36 cellular contexts compared by ENCODE assay signal in the genomic region with DNA sequence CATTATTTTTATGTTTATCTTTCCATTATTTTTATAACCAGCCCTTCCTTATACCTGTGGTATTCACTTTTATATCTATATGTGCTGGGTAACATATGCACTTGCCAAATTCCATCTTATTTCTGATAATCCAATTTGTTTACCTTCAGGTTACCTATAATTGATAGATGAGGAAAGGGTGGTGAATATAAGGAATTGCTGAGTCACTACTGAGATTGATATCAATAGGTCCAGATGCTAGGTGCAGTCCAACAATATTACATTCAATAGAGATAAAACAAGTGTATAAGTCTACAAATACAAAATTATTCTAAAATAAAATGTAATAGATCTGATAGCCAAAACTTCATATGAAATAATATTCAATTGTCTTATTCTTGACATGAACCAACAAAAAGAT.
A peak's percentile ranks its signal among the peaks of the same experiment; 100 is the strongest.
DNase-seq lines count a peak whose midpoint lies in the region; ATAC-seq, FAIRE-seq and TF ChIP-seq lines count a peak whose summit lies in the region.
"Had no signal": no experiment of that assay in that cellular context is flagged by ENCODE, and none has a peak within 500 bp of the region (broad histone marks: within the 10 kb centered on the region; RNA-seq: fewer than 3 reads in every experiment).

No MANE protein-coding gene starts in this region.

- no peak overlapping the region for H4K8ac ChIP-seq in IMR-90 (ENCODE audit: low read depth in 2 of 2, low read length in 2 of 2)

- H3K36me3 Mint-ChIP-seq in neural progenitor cell (no peaks in the 10 kb centered on the region), Calu3 (ENCODE audit: insufficient read depth, unreplicated experiment) (no peaks in the 10 kb centered on the region)
- H3K36me3 Mint-ChIP-seq: CD14-positive monocyte; CD4-positive, alpha-beta memory T cell; CD4-positive, CD25-positive, alpha-beta regulatory T cell; CD8-positive, alpha-beta memory T cell; CD8-positive, alpha-beta T cell had no signal

- H3K9ac ChIP-seq in HepG2 (ENCODE audit: insufficient read depth, low read depth, low read length) (no peak overlapping the region), IMR-90 (ENCODE audit: low read depth, low read length) (no peak overlapping the region), neural progenitor cell (no peak overlapping the region)
- H3K9ac ChIP-seq: BLaER1; BLaER1 treated with 17β-estradiol and CSF1 and Interleukin-3, amounts not matched to agents 10 nM and 100 nM had no signal

- H3K79me2 ChIP-seq in HepG2 (ENCODE audit: insufficient read depth, low read length) (no peaks in the 10 kb centered on the region), neural progenitor cell (ENCODE audit: low read depth) (no peaks in the 10 kb centered on the region)

- H3K4me1 Mint-ChIP-seq in neural progenitor cell (peaks cover 7% of the 10 kb centered on the region), Calu3 (ENCODE audit: low read depth, unreplicated experiment) (no peaks in the 10 kb centered on the region)
- H3K4me1 Mint-ChIP-seq: B cell; CD14-positive monocyte; CD4-positive, alpha-beta memory T cell; CD4-positive, CD25-positive, alpha-beta regulatory T cell; CD8-positive, alpha-beta memory T cell had no signal

- H3K27me3 Mint-ChIP-seq in neural progenitor cell (ENCODE audit: insufficient read depth, low read depth) (no peaks in the 10 kb centered on the region), Calu3 (ENCODE audit: unreplicated experiment) (no peaks in the 10 kb centered on the region)
- H3K27me3 Mint-ChIP-seq: B cell; CD4-positive, alpha-beta memory T cell; CD4-positive, alpha-beta T cell; CD4-positive, CD25-positive, alpha-beta regulatory T cell; CD8-positive, alpha-beta memory T cell had no signal

- TF ChIP-seq RAD21 in HepG2 (CRISPR knock-in tag; IDR thresholded peaks at IDR 0.05) (no peak), A549 (conservative IDR thresholded peaks at IDR 0.05 in 1 of 2, IDR thresholded peaks at IDR 0.05 in 1 of 2) (no peak), IMR-90 (IDR thresholded peaks at IDR 0.05; ENCODE audit: low read length) (no peak)

- no peak overlapping the region for H3K4me3 ChIP-seq in HepG2 (replicated peaks in 1 of 3; ENCODE audit: insufficient read depth in 1 of 3, low read depth in 2 of 3, low read length in 3 of 3)
- H3K4me3 ChIP-seq in right lobe of liver: no peak overlapping the region
- H3K4me3 ChIP-seq in A549: no peak overlapping the region
- H3K4me3 ChIP-seq in IMR-90 (ENCODE audit: insufficient read depth, low read depth, low read length): no peak overlapping the region
- H3K4me3 ChIP-seq in neural progenitor cell: peak overlapping the region; percentile 30
- H3K4me3 ChIP-seq: BLaER1; BLaER1 treated with 17β-estradiol and CSF1 and Interleukin-3, amounts not matched to agents 10 nM and 100 nM had no signal

- H3K4me3 Mint-ChIP-seq in neural progenitor cell: no peak overlapping the region
- no peak overlapping the region for H3K4me3 Mint-ChIP-seq in Calu3 (ENCODE audit: low read depth, unreplicated experiment)
- H3K4me3 Mint-ChIP-seq: B cell; CD14-positive monocyte; CD4-positive, alpha-beta memory T cell; CD4-positive, alpha-beta T cell; CD4-positive, CD25-positive, alpha-beta regulatory T cell; CD8-positive, alpha-beta memory T cell; CD8-positive, alpha-beta T cell had no signal

- no peak overlapping the region for H2BK20ac ChIP-seq in IMR-90 (ENCODE audit: low read depth, low read length)

- TF ChIP-seq CTCF in HepG2 (CRISPR knock-in tag; IDR thresholded peaks at IDR 0.05) (no peak), right lobe of liver (IDR thresholded peaks at IDR 0.05) (no peak), A549 (IDR thresholded peaks at IDR 0.05) (no peak), IMR-90 (conservative IDR thresholded peaks at IDR 0.05; ENCODE audit: low read depth, low read length) (no peak), neural progenitor cell (IDR thresholded peaks at IDR 0.05) (no peak), Calu3 (IDR thresholded peaks at IDR 0.05; ENCODE audit: unreplicated experiment) (no peak)

- H3K18ac ChIP-seq in IMR-90 (ENCODE audit: low read depth, low read length): no peak overlapping the region

- dilution Hi-C loops in IMR-90 (cut with HindIII; ENCODE audit: low sequenced_read_pairs, unreplicated experiment): no loop called here

- POLR2A ChIA-PET in HepG2 (lab: Yijun Ruan, JAX) (no interaction called here), A549 (lab: Yijun Ruan, JAX) (no interaction called here), IMR-90 (lab: Charles Lee; ENCODE audit: unreplicated experiment) (no interaction called here)

- peaks cover 13% of the 10 kb centered on the region for H3K9me3 Mint-ChIP-seq in neural progenitor cell
- H3K9me3 Mint-ChIP-seq in Calu3 (ENCODE audit: low read depth, unreplicated experiment): peaks cover 8% of the 10 kb centered on the region

- no peak overlapping the region for H2BK15ac ChIP-seq in IMR-90 (ENCODE audit: low read depth, low read length)

- no peaks in the 10 kb centered on the region for H3K4me1 ChIP-seq in HepG2 (ENCODE audit: insufficient read depth, low read length)
- H3K4me1 ChIP-seq in right lobe of liver: no peaks in the 10 kb centered on the region
- no peaks in the 10 kb centered on the region for H3K4me1 ChIP-seq in A549
- no peaks in the 10 kb centered on the region for H3K4me1 ChIP-seq in IMR-90 (ENCODE audit: control insufficient read depth, insufficient read depth, low read length)
- H3K4me1 ChIP-seq in neural progenitor cell: peaks cover 31% of the 10 kb centered on the region
- H3K4me1 ChIP-seq: BLaER1; BLaER1 treated with 17β-estradiol and CSF1 and Interleukin-3, amounts not matched to agents 10 nM and 100 nM; Caco-2 had no signal

- H2AK9ac ChIP-seq in IMR-90 (replicated peaks; ENCODE audit: low read depth, low read length, poor library complexity): no peak overlapping the region

- H2BK5ac ChIP-seq in IMR-90 (ENCODE audit: low read depth, low read length, poor library complexity, severe bottlenecking): no peak overlapping the region

- no peaks in the 10 kb centered on the region for H3K9me1 ChIP-seq in IMR-90 (ENCODE audit: insufficient read depth, low read length)

- CTCF ChIA-PET in HepG2 (lab: Yijun Ruan, JAX; ENCODE audit: low intra/inter-chr PET ratio, low total read pairs) (no interaction called here), A549 (lab: Yijun Ruan, JAX) (no interaction called here), IMR-90 (lab: Yijun Ruan, JAX) (interaction anchor here (0.6 kb wide), 1 partner anchor 521 kb away, joined by 3 read pairs; no protein-coding TSS in a partner anchor), Calu3 (lab: Charles Lee) (no interaction called here)

- ATAC-seq in HepG2 (no peak), right lobe of liver (no peak), A549 (no peak), IMR-90 (ENCODE audit: low read depth) (no peak)
- ATAC-seq: CD8-positive, alpha-beta T cell had no signal

- TF ChIP-seq POLR2A in HepG2 (IDR thresholded peaks at IDR 0.05; ENCODE audit: insufficient read depth in 1 of 2, low read depth in 2 of 2, low read length in 2 of 2): no peak
- TF ChIP-seq POLR2A in right lobe of liver (IDR thresholded peaks at IDR 0.05): no peak
- TF ChIP-seq POLR2A in A549 (IDR thresholded peaks at IDR 0.05; ENCODE audit: low read length): no peak
- TF ChIP-seq POLR2A in IMR-90 (IDR thresholded peaks at IDR 0.05; ENCODE audit: low read depth, low read length): no peak

- in situ Hi-C loops in HepG2 (cut with HindIII; ENCODE audit: extremely low pct_ligation_motif_present, low pct_unique_long_range_greater_than_20kb): no loop called here
- in situ Hi-C loops in IMR-90 (cut with MboI; ENCODE audit: low sequenced_read_pairs): no loop called here

- H3K23ac ChIP-seq in IMR-90 (ENCODE audit: low read depth, low read length): no peak overlapping the region

- H3K4ac ChIP-seq in IMR-90 (ENCODE audit: low read depth, low read length): no peak overlapping the region

- H3K4me2 ChIP-seq in HepG2 (ENCODE audit: low read depth, low read length): no peak overlapping the region
- no peak overlapping the region for H3K4me2 ChIP-seq in A549
- H3K4me2 ChIP-seq in IMR-90 (ENCODE audit: low read depth, low read length): no peak overlapping the region
- peak overlapping the region; percentile 77 for H3K4me2 ChIP-seq in neural progenitor cell
- H3K4me2 ChIP-seq: BLaER1; BLaER1 treated with 17β-estradiol and CSF1 and Interleukin-3, amounts not matched to agents 10 nM and 100 nM had no signal

- H2AK5ac ChIP-seq in IMR-90 (ENCODE audit: low read depth, low read length): no peak overlapping the region

- H3K27ac Mint-ChIP-seq in neural progenitor cell (no peak overlapping the region), Calu3 (ENCODE audit: unreplicated experiment) (no peak overlapping the region)
- H3K27ac Mint-ChIP-seq: B cell; CD14-positive monocyte; CD4-positive, alpha-beta memory T cell; CD4-positive, alpha-beta T cell; CD4-positive, CD25-positive, alpha-beta regulatory T cell; CD8-positive, alpha-beta memory T cell; CD8-positive, alpha-beta T cell had no signal

- H3K56ac ChIP-seq in IMR-90 (ENCODE audit: extremely low read depth, insufficient read depth, low read length): no peak overlapping the region

- H4K20me1 ChIP-seq in HepG2 (ENCODE audit: insufficient read depth, low read length): no peaks in the 10 kb centered on the region
- no peaks in the 10 kb centered on the region for H4K20me1 ChIP-seq in IMR-90 (ENCODE audit: insufficient read depth, low read length)
- H4K20me1 ChIP-seq in neural progenitor cell (ENCODE audit: low read depth): no peaks in the 10 kb centered on the region
- H4K20me1 ChIP-seq: BLaER1; BLaER1 treated with 17β-estradiol and CSF1 and Interleukin-3, amounts not matched to agents 10 nM and 100 nM had no signal

- H3K27ac ChIP-seq in HepG2 (ENCODE audit: extremely low read length, insufficient read depth, low read length) (no peak overlapping the region), right lobe of liver (no peak overlapping the region), A549 (no peak overlapping the region), IMR-90 (ENCODE audit: insufficient read depth, low read length) (no peak overlapping the region), neural progenitor cell (peak overlapping the region; percentile 80)
- H3K27ac ChIP-seq: 22Rv1; BLaER1; BLaER1 treated with 17β-estradiol and CSF1 and Interleukin-3, amounts not matched to agents 10 nM and 100 nM; C4-2B had no signal

- H3K9me3 ChIP-seq in HepG2 (ENCODE audit: low read length) (no peaks in the 10 kb centered on the region), right lobe of liver (no peaks in the 10 kb centered on the region), A549 (no peaks in the 10 kb centered on the region), IMR-90 (ENCODE audit: control insufficient read depth, insufficient read depth, low read length) (0 out of 2 replicates have a peak, but pooled peaks cover 1% of the 10 kb centered on the region), neural progenitor cell (ENCODE audit: low read depth) (no peaks in the 10 kb centered on the region)
- H3K9me3 ChIP-seq: BE2C, BLaER1 had no signal

- H4K91ac ChIP-seq in IMR-90 (ENCODE audit: insufficient read depth, low read depth, low read length): no peak overlapping the region

- no peaks in the 10 kb centered on the region for H3K36me3 ChIP-seq in HepG2 (replicated peaks in 1 of 2; ENCODE audit: control insufficient read depth in 1 of 2, insufficient read depth in 2 of 2, low read length in 2 of 2)
- H3K36me3 ChIP-seq in right lobe of liver: no peaks in the 10 kb centered on the region
- H3K36me3 ChIP-seq in IMR-90 (ENCODE audit: control insufficient read depth, insufficient read depth, low read length): no peaks in the 10 kb centered on the region
- no peaks in the 10 kb centered on the region for H3K36me3 ChIP-seq in neural progenitor cell
- H3K36me3 ChIP-seq: BE2C; BLaER1; BLaER1 treated with 17β-estradiol and CSF1 and Interleukin-3, amounts not matched to agents 10 nM and 100 nM had no signal

- no peak for TF ChIP-seq EP300 in HepG2 (IDR thresholded peaks at IDR 0.05; ENCODE audit: low read depth in 2 of 2, low read length in 2 of 2)
- no peak for TF ChIP-seq EP300 in HepG2 (CRISPR knock-in tag; IDR thresholded peaks at IDR 0.05; ENCODE audit: borderline replicate concordance)
- TF ChIP-seq EP300 in A549 (IDR thresholded peaks at IDR 0.05): no peak

- H3K27me3 ChIP-seq in HepG2 (ENCODE audit: control insufficient read depth in 1 of 2, insufficient read depth in 2 of 2, low read length in 2 of 2) (no peaks in the 10 kb centered on the region), right lobe of liver (no peaks in the 10 kb centered on the region), IMR-90 (ENCODE audit: control insufficient read depth, insufficient read depth, low read length) (no peaks in the 10 kb centered on the region), neural progenitor cell (no peaks in the 10 kb centered on the region)
- H3K27me3 ChIP-seq: BE2C; BLaER1; BLaER1 treated with 17β-estradiol and CSF1 and Interleukin-3, amounts not matched to agents 10 nM and 100 nM had no signal

- no peak overlapping the region for H3K14ac ChIP-seq in IMR-90 (replicated peaks; ENCODE audit: low read depth, low read length)

- H4K5ac ChIP-seq in IMR-90 (ENCODE audit: low read depth, low read length): no peak overlapping the region

- no peaks in the 10 kb centered on the region for H3K79me1 ChIP-seq in IMR-90 (ENCODE audit: low read depth in 1 of 2, low read length in 2 of 2)

- FAIRE-seq in HepG2 (lab: Jason Lieb, UNC) (no peak), A549 (lab: Jason Lieb, UNC) (no peak)
- FAIRE-seq: A204.1, D721Med, G401.6 had no signal

- H2AFZ ChIP-seq in HepG2 (ENCODE audit: low read length) (no peak overlapping the region), IMR-90 (replicated peaks; ENCODE audit: low read length, poor library complexity) (no peak overlapping the region), neural progenitor cell (replicated peaks) (no peak overlapping the region)

- DNase-seq in HepG2 (ENCODE audit: low spot score) (no peak), right lobe of liver (no peak), A549 (ENCODE audit: low read depth in 1 of 2, low spot score in 1 of 2) (no peak), IMR-90 (no peak), neural progenitor cell (ENCODE audit: low spot score) (no peak), Calu3 (no peak), DMS153 treated with DMSO at 0.1 percent for 48 hours (lab: John Stamatoyannopoulos, UW; ENCODE audit: unreplicated experiment) (no peak), ureter (ENCODE audit: low spot score) (no peak)
- DNase-seq: 8988T; ACHN; AML-193; BE2C; C1 segment of cervical spinal cord; Caco-2; CD4-positive, alpha-beta memory T cell; CD4-positive, alpha-beta T cell; CD4-positive, CD25-positive, alpha-beta regulatory T cell; CD8-positive, alpha-beta memory T cell; CD8-positive, alpha-beta T cell; COR-L47; DMS 273 treated with DMSO at 0.1 percent for 48 hours; DMS153; DMS53; DMS79; DMS79 treated with DMSO at 0.1 percent for 48 hours; DND-41; EL had no signal

- peaks cover 10% of the 10 kb centered on the region for H3F3A ChIP-seq in neural progenitor cell (ENCODE audit: low read depth)

- no peak overlapping the region for H2BK120ac ChIP-seq in IMR-90 (ENCODE audit: low read depth, low read length)

- intact Hi-C loops in HepG2 (cut with micrococcal nuclease; ENCODE audit: unreplicated experiment) (no loop called here), right lobe of liver (cut with DNase I) (no loop called here), IMR-90 (cut with micrococcal nuclease) (no loop called here), Calu3 (cut with micrococcal nuclease; ENCODE audit: unreplicated experiment) (no loop called here)

- no TSS peak for BruUV-seq in HepG2 (replicated peaks; lab: Mats Ljungman, UMichigan)
- no TSS peak for BruUV-seq in IMR-90 (replicated peaks; lab: Mats Ljungman, UMichigan)
- BruUV-seq in Calu3 (replicated peaks; lab: Mats Ljungman, UMichigan): no TSS peak
